2 cellular contexts compared by ENCODE assay signal in genomic region chr7:5601577-5601976, GRCh38.
TF ChIP-seq lines count a peak whose summit lies in the region.

No MANE protein-coding gene starts in this region.

TF ChIP-seq in HEK293, 187 proteins besides CTCF, POLR2A, EP300 and RAD21:
- TF ChIP-seq ZNF121 (tag by site-specific recombination; IDR thresholded peaks at IDR 0.05), result peak; percentile 61

TF ChIP-seq in WTC11, 78 proteins besides CTCF, POLR2A, EP300 and RAD21:
- peak; percentile 79 for TF ChIP-seq ZNF121 (CRISPR knock-in tag; IDR thresholded peaks at IDR 0.05)
TF ChIP-seq in WTC11: peak in this region for 1; not testable (repeated sequence) for 77.
